Comparison of ENCODE assay signal across 29 cellular contexts in the genomic region with DNA sequence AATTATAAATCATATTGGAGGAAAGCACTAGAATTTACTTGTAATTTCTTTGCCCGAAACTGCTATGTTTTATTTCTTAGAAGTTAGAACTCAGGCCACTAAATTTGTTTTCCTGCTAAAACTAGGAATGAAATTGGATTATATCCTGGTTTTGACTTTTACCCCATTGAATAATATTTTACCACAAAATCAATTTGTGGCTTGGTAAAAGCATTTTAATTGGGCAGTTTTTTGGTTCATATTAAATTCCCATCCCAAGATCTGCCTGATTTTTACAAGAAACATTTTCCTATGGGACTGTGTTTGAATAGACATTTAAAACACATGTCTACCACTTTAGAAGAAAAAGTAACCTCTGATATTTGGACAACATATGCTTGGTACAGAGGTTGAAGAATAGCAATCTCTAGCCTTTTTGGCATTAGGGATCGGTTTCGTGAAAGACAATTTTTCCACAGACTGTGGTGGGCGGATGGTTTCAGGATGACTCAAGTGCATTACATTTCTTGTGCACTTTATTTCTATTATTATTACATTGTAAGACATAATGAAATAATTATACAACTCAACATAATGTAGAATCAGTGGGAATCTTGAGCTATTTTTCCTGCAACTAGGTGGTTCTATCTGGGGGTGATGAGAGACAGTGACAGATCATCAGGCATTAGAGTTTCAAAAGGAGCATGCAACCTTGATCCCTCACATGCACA.
DNase-seq lines count a peak whose midpoint lies in the region; ATAC-seq and TF ChIP-seq lines count a peak whose summit lies in the region.
"Had no signal": no experiment of that assay in that cellular context is flagged by ENCODE, and none has a peak within 500 bp of the region (broad histone marks: within the 10 kb centered on the region; RNA-seq: fewer than 3 reads in every experiment).

No MANE protein-coding gene starts in this region.

- H3K79me2 ChIP-seq in SK-N-SH (ENCODE audit: insufficient read depth) (no peaks in the 10 kb centered on the region), neural progenitor cell (ENCODE audit: low read depth) (no peaks in the 10 kb centered on the region)

- TF ChIP-seq EP300 in SK-N-SH (IDR thresholded peaks at IDR 0.05; ENCODE audit: borderline replicate concordance in 1 of 2, low read depth in 1 of 2, low read length in 1 of 2): peak in 1 of 2 experiments; percentile 64; a peak in 1 of 4 replicates

- no peaks in the 10 kb centered on the region for H3K9me2 ChIP-seq in SK-N-SH

- H3F3A ChIP-seq in SK-N-SH (replicated peaks; ENCODE audit: insufficient read depth) (peaks cover 21% of the 10 kb centered on the region), neural progenitor cell (ENCODE audit: low read depth) (no peaks in the 10 kb centered on the region)

- POLR2A ChIA-PET in BJ (lab: Charles Lee) (no interaction called here), SK-N-SH (lab: Yijun Ruan, JAX) (no interaction called here)

- TF ChIP-seq CTCF in BJ (IDR thresholded peaks at IDR 0.05; ENCODE audit: insufficient read depth, low read depth, low read length): no peak
- no peak for TF ChIP-seq CTCF in SK-N-SH (IDR thresholded peaks at IDR 0.05)
- TF ChIP-seq CTCF in fibroblast of mammary gland (conservative IDR thresholded peaks at IDR 0.05; ENCODE audit: control insufficient read depth, insufficient read depth, low read depth, low read length): no peak
- no peak for TF ChIP-seq CTCF in neural progenitor cell (IDR thresholded peaks at IDR 0.05)

- peaks cover 0 to 2% of the 10 kb centered on the region in 2 experiments; a peak in 2 of 4 replicates for H3K4me1 ChIP-seq in SK-N-SH (ENCODE audit: control insufficient read depth in 1 of 2, insufficient read depth in 2 of 2, low read depth in 1 of 2, low read length in 1 of 2)
- H3K4me1 ChIP-seq in neural progenitor cell: no peaks in the 10 kb centered on the region

- H3K36me3 Mint-ChIP-seq in neural progenitor cell: no peaks in the 10 kb centered on the region
- H3K36me3 Mint-ChIP-seq: CD8-positive, alpha-beta T cell had no signal

- H3K9me3 Mint-ChIP-seq in neural progenitor cell: no peaks in the 10 kb centered on the region
- H3K9me3 Mint-ChIP-seq: GM23338, H9 had no signal

- H3K9ac ChIP-seq in SK-N-SH: no peak overlapping the region
- H3K9ac ChIP-seq in neural progenitor cell: no peak overlapping the region

- TF ChIP-seq RAD21 in SK-N-SH (IDR thresholded peaks at IDR 0.05; ENCODE audit: low read length): no peak

- DNase-seq in BJ (ENCODE audit: low read depth) (peak; percentile 47), SK-N-SH (no peak), fibroblast of mammary gland (ENCODE audit: low read depth) (peak; percentile 48), stromal cell of bone marrow (ENCODE audit: low read depth) (peak; percentile 22), neural progenitor cell (ENCODE audit: low spot score) (no peak)
- DNase-seq: AML-193; C1 segment of cervical spinal cord; CD8-positive, alpha-beta T cell; DMS 273 treated with DMSO at 0.1 percent for 48 hours; DMS79; GF-D8; H9; HFFc6; Karpas-422; NCI-H1092; NCI-H1417 treated with DMSO at 0.1 percent for 48 hours; NCI-H1694 treated with DMSO at 0.1 percent for 48 hours; NCI-H2081; NCI-H2171; NCI-H446; NCI-H524 treated with DMSO at 0.1 percent for 48 hours; NCI-H82; NK-92 treated with Interleukin-12 subunit alpha and Interleukin-12 subunit beta, amount 100 ng/mL, for 24 hours; PC-3 had no signal

- no peaks in the 10 kb centered on the region for H3K9me3 ChIP-seq in SK-N-SH
- no peaks in the 10 kb centered on the region for H3K9me3 ChIP-seq in neural progenitor cell (ENCODE audit: low read depth)

- H3K27ac ChIP-seq in SK-N-SH (ENCODE audit: low read depth in 2 of 2, low read length in 1 of 2) (peak overlapping the region in 1 of 2 experiments; percentile 67; a peak in 1 of 4 replicates), neural progenitor cell (no peak overlapping the region)
- H3K27ac ChIP-seq: HL-60 had no signal

- H3K4me2 ChIP-seq in SK-N-SH: no peak overlapping the region
- H3K4me2 ChIP-seq in neural progenitor cell: no peak overlapping the region
- H3K4me2 ChIP-seq: GM23338 had no signal

- no peak overlapping the region for H3K4me3 Mint-ChIP-seq in neural progenitor cell
- H3K4me3 Mint-ChIP-seq: CD8-positive, alpha-beta T cell; GM23338; H9; HFFc6 had no signal

- H3K27me3 Mint-ChIP-seq in neural progenitor cell (ENCODE audit: insufficient read depth, low read depth): peaks cover 2% of the 10 kb centered on the region

- H3K27me3 ChIP-seq in BJ (ENCODE audit: control insufficient read depth, insufficient read depth, low read length) (no peaks in the 10 kb centered on the region), SK-N-SH (ENCODE audit: insufficient read depth) (no peaks in the 10 kb centered on the region), neural progenitor cell (no peaks in the 10 kb centered on the region)

- ATAC-seq in HG02973 (IDR thresholded peaks at IDR 0.05; ENCODE audit: unreplicated experiment) (no peak), GM18520 (IDR thresholded peaks at IDR 0.05; ENCODE audit: unreplicated experiment) (no peak), HG03565 (IDR thresholded peaks at IDR 0.05; ENCODE audit: unreplicated experiment) (no peak)
- ATAC-seq: CD8-positive, alpha-beta T cell; GM23338; PC-3 had no signal

- H3K27ac Mint-ChIP-seq in neural progenitor cell: no peak overlapping the region
- H3K27ac Mint-ChIP-seq: CD8-positive, alpha-beta T cell; GM23338; H9; HFFc6 had no signal

- H4K20me1 ChIP-seq in SK-N-SH (ENCODE audit: insufficient read depth) (no peaks in the 10 kb centered on the region), neural progenitor cell (ENCODE audit: low read depth) (no peaks in the 10 kb centered on the region)

- CTCF ChIA-PET in BJ (lab: Yijun Ruan, JAX) (no interaction called here), SK-N-SH (lab: Yijun Ruan, JAX) (no interaction called here)

- H3K4me1 Mint-ChIP-seq in neural progenitor cell: no peaks in the 10 kb centered on the region

- H3K4me3 ChIP-seq in BJ (ENCODE audit: low read depth, low read length): no peak overlapping the region
- H3K4me3 ChIP-seq in SK-N-SH (ENCODE audit: low read depth in 2 of 2, low read length in 1 of 2): no peak overlapping the region
- H3K4me3 ChIP-seq in fibroblast of mammary gland (ENCODE audit: control insufficient read depth, low read depth, low read length): no peak overlapping the region
- H3K4me3 ChIP-seq in neural progenitor cell: no peak overlapping the region
- H3K4me3 ChIP-seq: GM23338 had no signal

- H2AFZ ChIP-seq in SK-N-SH (ENCODE audit: low read depth) (peak overlapping the region; percentile 54; the same call in 1 of the 2 replicates), neural progenitor cell (replicated peaks) (no peak overlapping the region)
- H2AFZ ChIP-seq: GM23338 had no signal

- WGBS in SK-N-SH (ENCODE audit: low lambda C conversion rate): 28% methylated on average over 4 of the region's 4 CpGs

- H3K36me3 ChIP-seq in BJ (ENCODE audit: control insufficient read depth, insufficient read depth, low read length) (no peaks in the 10 kb centered on the region), SK-N-SH (replicated peaks in 1 of 2; ENCODE audit: control insufficient read depth in 1 of 2, insufficient read depth in 2 of 2, low read length in 1 of 2) (no peaks in the 10 kb centered on the region), neural progenitor cell (no peaks in the 10 kb centered on the region)

TF ChIP-seq in SK-N-SH, 30 proteins besides CTCF, POLR2A, EP300 and RAD21:
- peak; percentile 81 for TF ChIP-seq TCF12 (IDR thresholded peaks at IDR 0.05)
- TF ChIP-seq SMC3 (IDR thresholded peaks at IDR 0.05; ENCODE audit: low read depth, low read length): no peak
- peak; percentile 66 for TF ChIP-seq JUND (IDR thresholded peaks at IDR 0.05)
- TF ChIP-seq, protein P1, sequence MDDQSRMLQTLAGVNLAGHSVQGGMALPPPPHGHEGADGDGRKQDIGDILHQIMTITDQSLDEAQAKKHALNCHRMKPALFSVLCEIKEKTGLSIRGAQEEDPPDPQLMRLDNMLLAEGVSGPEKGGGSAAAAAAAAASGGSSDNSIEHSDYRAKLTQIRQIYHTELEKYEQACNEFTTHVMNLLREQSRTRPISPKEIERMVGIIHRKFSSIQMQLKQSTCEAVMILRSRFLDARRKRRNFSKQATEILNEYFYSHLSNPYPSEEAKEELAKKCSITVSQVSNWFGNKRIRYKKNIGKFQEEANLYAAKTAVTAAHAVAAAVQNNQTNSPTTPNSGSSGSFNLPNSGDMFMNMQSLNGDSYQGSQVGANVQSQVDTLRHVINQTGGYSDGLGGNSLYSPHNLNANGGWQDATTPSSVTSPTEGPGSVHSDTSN (IDR thresholded peaks at IDR 0.05): peak; percentile 82
- no peak for TF ChIP-seq YY1 (IDR thresholded peaks at IDR 0.05; ENCODE audit: low read depth)
- TF ChIP-seq FOSL2 (IDR thresholded peaks at IDR 0.05; ENCODE audit: borderline replicate concordance, low read depth): peak; percentile 61; the same call in 1 of the 2 replicates
- TF ChIP-seq GATA2 (CRISPR knock-in tag; IDR thresholded peaks at IDR 0.05): no peak
- TF ChIP-seq MEF2A (IDR thresholded peaks at IDR 0.05; ENCODE audit: borderline replicate concordance, low read depth): no peak
- TF ChIP-seq MXI1 (IDR thresholded peaks at IDR 0.05; ENCODE audit: low read depth, low read length): no peak
- TF ChIP-seq RFX5 (IDR thresholded peaks at IDR 0.05; ENCODE audit: low read length): no peak
- TF ChIP-seq TEAD4 (IDR thresholded peaks at IDR 0.05; ENCODE audit: borderline replicate concordance, insufficient read depth): peak; percentile 55; the same call in 1 of the 2 replicates
- TF ChIP-seq, protein P2, sequence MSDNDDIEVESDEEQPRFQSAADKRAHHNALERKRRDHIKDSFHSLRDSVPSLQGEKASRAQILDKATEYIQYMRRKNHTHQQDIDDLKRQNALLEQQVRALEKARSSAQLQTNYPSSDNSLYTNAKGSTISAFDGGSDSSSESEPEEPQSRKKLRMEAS (IDR thresholded peaks at IDR 0.05; ENCODE audit: low read depth): no peak
- 0 out of 2 replicates have a peak, but pooled peaks have one; percentile 13 for TF ChIP-seq RXRA (IDR thresholded peaks at IDR 0.05; ENCODE audit: borderline replicate concordance, low read depth)
- TF ChIP-seq, protein P3, sequence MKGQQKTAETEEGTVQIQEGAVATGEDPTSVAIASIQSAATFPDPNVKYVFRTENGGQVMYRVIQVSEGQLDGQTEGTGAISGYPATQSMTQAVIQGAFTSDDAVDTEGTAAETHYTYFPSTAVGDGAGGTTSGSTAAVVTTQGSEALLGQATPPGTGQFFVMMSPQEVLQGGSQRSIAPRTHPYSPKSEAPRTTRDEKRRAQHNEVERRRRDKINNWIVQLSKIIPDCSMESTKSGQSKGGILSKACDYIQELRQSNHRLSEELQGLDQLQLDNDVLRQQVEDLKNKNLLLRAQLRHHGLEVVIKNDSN (IDR thresholded peaks at IDR 0.05; ENCODE audit: borderline replicate concordance, low read depth): no peak
- TF ChIP-seq NFIC (IDR thresholded peaks at IDR 0.05; ENCODE audit: borderline replicate concordance): peak; percentile 23; the same call in 1 of the 2 replicates
- TF ChIP-seq FOXM1 (IDR thresholded peaks at IDR 0.05; ENCODE audit: low read depth): no peak
- no peak for TF ChIP-seq FOXJ3 (CRISPR knock-in tag; IDR thresholded peaks at IDR 0.05)
- TF ChIP-seq POLR2AphosphoS5 (IDR thresholded peaks at IDR 0.05; ENCODE audit: low read depth, low read length): peak; percentile 41; the same call in 1 of the 2 replicates

Comparison
In these comparisons a context has a peak if more than half of its experiments do, and no peak if none do; other contexts are left out.
1. DNase-seq: peak in BJ (single experiment), fibroblast of mammary gland (single experiment) and stromal cell of bone marrow (single experiment); none in SK-N-SH (single experiment) and neural progenitor cell (single experiment).